ENCODE assay signal across 9 cellular contexts in genomic region chr4:6270691-6271121, GRCh38. TPM values are rescaled to one million over a fixed set of nuclear protein-coding genes. Genes with fewer than 3 reads are reported as not detected.
A peak's percentile ranks its signal among the peaks of the same experiment; 100 is the strongest.
DNase-seq lines count a peak whose midpoint lies in the region; ATAC-seq, FAIRE-seq and TF ChIP-seq lines count a peak whose summit lies in the region.
"Had no signal": no experiment of that assay in that cellular context is flagged by ENCODE, and none has a peak within 500 bp of the region (broad histone marks: within the 10 kb centered on the region; RNA-seq: fewer than 3 reads in every experiment).

No MANE protein-coding gene starts in this region.

- peak overlapping the region; percentile 71 for H3K4me3 Mint-ChIP-seq in activated CD4-positive, alpha-beta memory T cell treated with anti-CD3 and anti-CD28 coated beads, Interleukin-2, amount 10 ng/mL, durations not matched to agents 7 days and 5 days

- H3K36me3 Mint-ChIP-seq in activated CD4-positive, alpha-beta memory T cell treated with anti-CD3 and anti-CD28 coated beads, Interleukin-2, amount 10 ng/mL, durations not matched to agents 7 days and 5 days (ENCODE audit: low read depth): no peaks in the 10 kb centered on the region

- H3K9me3 Mint-ChIP-seq in activated CD4-positive, alpha-beta memory T cell treated with anti-CD3 and anti-CD28 coated beads, Interleukin-2, amount 10 ng/mL, durations not matched to agents 7 days and 5 days: no peaks in the 10 kb centered on the region

- intact Hi-C loops in left ventricle myocardium superior (cut with micrococcal nuclease): no loop called here

- peaks cover 27% of the 10 kb centered on the region for H3K4me1 Mint-ChIP-seq in activated CD4-positive, alpha-beta memory T cell treated with anti-CD3 and anti-CD28 coated beads, Interleukin-2, amount 10 ng/mL, durations not matched to agents 7 days and 5 days

- CTCF ChIA-PET in activated CD4-positive, alpha-beta memory T cell treated with anti-CD3 and anti-CD28 coated beads, Interleukin-2, amount 10 ng/mL, durations not matched to agents 7 days and 5 days (lab: Charles Lee): interaction anchor here (0.9 to 15.1 kb wide), 3 partner anchors 20 to 136 kb away, joined by 3 to 229 read pairs (median 46); no protein-coding TSS in a partner anchor

- H3K27me3 Mint-ChIP-seq in activated CD4-positive, alpha-beta memory T cell treated with anti-CD3 and anti-CD28 coated beads, Interleukin-2, amount 10 ng/mL, durations not matched to agents 7 days and 5 days: peaks cover 55% of the 10 kb centered on the region

- FAIRE-seq in GM12892 (lab: Jason Lieb, UNC): peak; percentile 5
- FAIRE-seq: endometrium had no signal

- no peak overlapping the region for H3K27ac Mint-ChIP-seq in activated CD4-positive, alpha-beta memory T cell treated with anti-CD3 and anti-CD28 coated beads, Interleukin-2, amount 10 ng/mL, durations not matched to agents 7 days and 5 days

- POLR2A ChIA-PET in activated CD4-positive, alpha-beta memory T cell treated with anti-CD3 and anti-CD28 coated beads, Interleukin-2, amount 10 ng/mL, durations not matched to agents 7 days and 5 days (lab: Charles Lee): interaction anchor here (1.0 to 2.2 kb wide), 3 partner anchors 9 to 57 kb away, joined by 3 to 7 read pairs (median 5); no protein-coding TSS in a partner anchor

- ATAC-seq in left ventricle myocardium superior (peak; percentile 3), GM21786 (IDR thresholded peaks at IDR 0.05; ENCODE audit: unreplicated experiment) (no peak)

- peak overlapping the region in 4 of 21 experiments; percentile 11 to 83 (median 73) for H3K27ac ChIP-seq in skin epidermis

- no peak for DNase-seq in GM12892 (ENCODE audit: insufficient read length)
- DNase-seq in activated CD4-positive, alpha-beta memory T cell treated with anti-CD3 and anti-CD28 coated beads, Interleukin-2, amount 10 ng/mL, durations not matched to agents 7 days and 5 days: no peak
- DNase-seq in left ventricle myocardium superior: peak; percentile 48
- DNase-seq in NOMO-1 treated with DMSO at 0.1 percent for 48 hours (lab: John Stamatoyannopoulos, UW; ENCODE audit: unreplicated experiment): no peak
- no peak for DNase-seq in occipital lobe (lab: John Stamatoyannopoulos, UW)
- DNase-seq in LoVo (ENCODE audit: low spot score): no peak

- H3K4me3 ChIP-seq in skin epidermis: peak overlapping the region in 6 of 7 experiments; percentile 58 to 91 (median 85)

- no peak for TF ChIP-seq POLR2A in GM12892 (IDR thresholded peaks at IDR 0.05; ENCODE audit: low read depth, low read length)

RNA-seq across cellular contexts. Expression of gene WFS1, which starts 1.1 kb away (rescaled TPM):
- 0.70 TPM for polyA plus RNA-seq in GM12892 (2012; ENCODE audit: missing spikeins)
- total RNA-seq in activated CD4-positive, alpha-beta memory T cell treated with anti-CD3 and anti-CD28 coated beads, Interleukin-2, amount 10 ng/mL, durations not matched to agents 7 days and 5 days: 1 to 10 TPM; 2.4 to 3.5 TPM
- 70.5 TPM for total RNA-seq in left ventricle myocardium superior
- 5.1 TPM for total RNA-seq in occipital lobe

Comparison
In these comparisons a context has a peak if more than half of its experiments do, and no peak if none do; other contexts are left out.
1. RNA of gene WFS1, which starts 1.1 kb away (total RNA-seq): 70.5 TPM in left ventricle myocardium superior (single experiment); 5.1 TPM in occipital lobe (single experiment) and 2.4 to 3.5 TPM in activated CD4-positive, alpha-beta memory T cell treated with anti-CD3 and anti-CD28 coated beads, Interleukin-2, amount 10 ng/mL, durations not matched to agents 7 days and 5 days; every median in the first group is over 10 times any median in the second.